Comparison of ENCODE assay signal across 21 cellular contexts in the genomic region with DNA sequence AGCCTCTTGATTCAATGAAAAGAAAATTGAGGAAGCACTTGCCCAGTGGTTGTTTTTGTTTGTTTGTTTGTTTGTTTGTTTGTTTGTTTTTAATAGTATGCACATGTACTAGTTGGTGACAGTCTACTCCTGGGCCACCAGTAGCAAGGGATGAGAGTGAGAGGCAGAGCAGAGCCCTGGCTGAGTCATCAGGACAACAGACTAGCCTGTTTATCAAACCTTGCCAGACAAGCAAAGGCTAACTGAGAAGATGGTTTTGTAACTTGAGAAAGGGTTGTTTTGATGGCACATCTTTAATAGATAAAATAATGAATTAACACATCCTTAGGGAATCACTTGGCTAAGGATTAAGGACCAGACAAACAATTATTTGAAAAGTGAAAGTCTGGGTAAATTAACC.
DNase-seq lines count a peak whose midpoint lies in the region; ATAC-seq and TF ChIP-seq lines count a peak whose summit lies in the region.
"Had no signal": no experiment of that assay in that cellular context is flagged by ENCODE, and none has a peak within 500 bp of the region (broad histone marks: within the 10 kb centered on the region; RNA-seq: fewer than 3 reads in every experiment).

No MANE protein-coding gene starts in this region.

- TF ChIP-seq CTCF in AG09309 (IDR thresholded peaks at IDR 0.05; ENCODE audit: control insufficient read depth, insufficient read depth, low read depth, low read length, missing control alignments) (no peak), HFFc6 (IDR thresholded peaks at IDR 0.05) (no peak), sigmoid colon (IDR thresholded peaks at IDR 0.05) (no peak)

- peaks cover 35% of the 10 kb centered on the region for H3K4me1 Mint-ChIP-seq in HFFc6 (ENCODE audit: low read depth)
- H3K4me1 Mint-ChIP-seq: activated naive CD8-positive, alpha-beta T cell treated with anti-CD3 and anti-CD28 coated beads, Interleukin-2, amount 10 ng/mL, durations not matched to agents 7 days and 5 days; T-cell had no signal

- no peak for TF ChIP-seq EP300 in sigmoid colon (IDR thresholded peaks at IDR 0.05)

- H4K20me1 ChIP-seq in Karpas-422 (ENCODE audit: insufficient read depth, low read depth, low read length), result no peaks in the 10 kb centered on the region

- no peaks in the 10 kb centered on the region for H3K9me2 ChIP-seq in Karpas-422 (replicated peaks; ENCODE audit: insufficient read depth, low read length)

- H3K9ac ChIP-seq in Karpas-422 (ENCODE audit: low read length), result no peak overlapping the region

- no peak overlapping the region for H3K27ac Mint-ChIP-seq in HFFc6
- H3K27ac Mint-ChIP-seq: activated CD8-positive, alpha-beta T cell treated with anti-CD3 and anti-CD28 coated beads for 36 hours; activated naive CD8-positive, alpha-beta T cell treated with anti-CD3 and anti-CD28 coated beads, Interleukin-2, amount 10 ng/mL, durations not matched to agents 7 days and 5 days; T-cell; WTC11 had no signal

- no peak for TF ChIP-seq POLR2A in sigmoid colon (IDR thresholded peaks at IDR 0.05)

- H3K4me1 ChIP-seq in Karpas-422 (ENCODE audit: low read length) (no peaks in the 10 kb centered on the region), sigmoid colon (no peaks in the 10 kb centered on the region)
- H3K4me1 ChIP-seq: stomach, uterus had no signal

- peaks cover 6% of the 10 kb centered on the region; the same call in 1 of the 2 replicates for H3K27me3 Mint-ChIP-seq in HFFc6 (ENCODE audit: insufficient read depth)
- H3K27me3 Mint-ChIP-seq: activated naive CD8-positive, alpha-beta T cell treated with anti-CD3 and anti-CD28 coated beads, Interleukin-2, amount 10 ng/mL, durations not matched to agents 7 days and 5 days; T-cell had no signal

- H3K36me3 Mint-ChIP-seq in HFFc6 (ENCODE audit: low read depth), result no peaks in the 10 kb centered on the region
- H3K36me3 Mint-ChIP-seq: activated naive CD8-positive, alpha-beta T cell treated with anti-CD3 and anti-CD28 coated beads, Interleukin-2, amount 10 ng/mL, durations not matched to agents 7 days and 5 days; T-cell had no signal

- H3K79me2 ChIP-seq in Karpas-422 (ENCODE audit: low read length), result no peaks in the 10 kb centered on the region

- no peaks in the 10 kb centered on the region for H3K36me3 ChIP-seq in Karpas-422 (ENCODE audit: insufficient read depth, low read length)
- no peaks in the 10 kb centered on the region for H3K36me3 ChIP-seq in sigmoid colon
- H3K36me3 ChIP-seq: stomach, uterus had no signal

- H2AFZ ChIP-seq in Karpas-422 (ENCODE audit: low read length), result no peak overlapping the region

- ATAC-seq in GM21360 (IDR thresholded peaks at IDR 0.05; ENCODE audit: unreplicated experiment), result no peak
- ATAC-seq: activated CD8-positive, alpha-beta T cell treated with anti-CD3 and anti-CD28 coated beads for 36 hours; HCT116; left cardiac atrium; T-cell; WTC11 had no signal

- DNase-seq in AG09309 (ENCODE audit: low read depth) (peak; percentile 2), HFFc6 (peak; percentile 35), astrocyte of the hippocampus (ENCODE audit: low read depth, low spot score) (peak; percentile 4), hepatic stellate cell (ENCODE audit: low spot score) (peak; percentile 2), Karpas-422 (no peak), NCI-H1105 (lab: John Stamatoyannopoulos, UW) (no peak), sigmoid colon (no peak)
- DNase-seq: ACHN; activated CD8-positive, alpha-beta T cell treated with anti-CD3 and anti-CD28 coated beads for 36 hours; activated naive CD8-positive, alpha-beta T cell treated with anti-CD3 and anti-CD28 coated beads, Interleukin-2, amount 10 ng/mL, durations not matched to agents 7 days and 5 days; activated T-cell treated with anti-CD3 and anti-CD28 coated beads, Interleukin-2, amount 50 U/mL, for 48 hours; KG1; left cardiac atrium; NCI-H1417 treated with DMSO at 0.1 percent for 48 hours; NK-92 treated with Interleukin-12 subunit alpha and Interleukin-12 subunit beta, amount 100 ng/mL, for 24 hours; stomach; T-cell; uterus had no signal

- intact Hi-C loops in sigmoid colon (cut with DNase I), result no loop called here

- H3K9me3 ChIP-seq in Karpas-422 (ENCODE audit: low read length) (no peaks in the 10 kb centered on the region), sigmoid colon (no peaks in the 10 kb centered on the region)
- H3K9me3 ChIP-seq: stomach, uterus had no signal

- no peaks in the 10 kb centered on the region for H3K27me3 ChIP-seq in Karpas-422 (ENCODE audit: low read length)
- H3K27me3 ChIP-seq in sigmoid colon, result no peaks in the 10 kb centered on the region
- H3K27me3 ChIP-seq: stomach, uterus had no signal

- H3K27ac ChIP-seq in Karpas-422 (ENCODE audit: low read length) (no peak overlapping the region), sigmoid colon (no peak overlapping the region)
- H3K27ac ChIP-seq: stomach, uterus had no signal

- H3K4me3 ChIP-seq in AG09309 (ENCODE audit: control insufficient read depth, low read depth, low read length) (no peak overlapping the region), Karpas-422 (ENCODE audit: low read length) (no peak overlapping the region), sigmoid colon (no peak overlapping the region)
- H3K4me3 ChIP-seq: stomach, uterus had no signal

- no peak overlapping the region for H3K4me2 ChIP-seq in Karpas-422 (ENCODE audit: low read depth, low read length, poor library complexity, severe bottlenecking)

- no peaks in the 10 kb centered on the region for H3K9me3 Mint-ChIP-seq in HFFc6
- H3K9me3 Mint-ChIP-seq: activated CD8-positive, alpha-beta T cell treated with anti-CD3 and anti-CD28 coated beads for 36 hours had no signal

- no peak overlapping the region for H3K4me3 Mint-ChIP-seq in HFFc6
- H3K4me3 Mint-ChIP-seq: activated CD8-positive, alpha-beta T cell treated with anti-CD3 and anti-CD28 coated beads for 36 hours; activated naive CD8-positive, alpha-beta T cell treated with anti-CD3 and anti-CD28 coated beads, Interleukin-2, amount 10 ng/mL, durations not matched to agents 7 days and 5 days; T-cell; WTC11 had no signal

Comparison
In these comparisons a context has a peak if more than half of its experiments do, and no peak if none do; other contexts are left out.
1. DNase-seq: peak in AG09309 (single experiment), HFFc6 (single experiment), astrocyte of the hippocampus (single experiment) and hepatic stellate cell (single experiment); none in Karpas-422 (single experiment), NCI-H1105 (single experiment) and sigmoid colon (single experiment).